In the genomic region with DNA sequence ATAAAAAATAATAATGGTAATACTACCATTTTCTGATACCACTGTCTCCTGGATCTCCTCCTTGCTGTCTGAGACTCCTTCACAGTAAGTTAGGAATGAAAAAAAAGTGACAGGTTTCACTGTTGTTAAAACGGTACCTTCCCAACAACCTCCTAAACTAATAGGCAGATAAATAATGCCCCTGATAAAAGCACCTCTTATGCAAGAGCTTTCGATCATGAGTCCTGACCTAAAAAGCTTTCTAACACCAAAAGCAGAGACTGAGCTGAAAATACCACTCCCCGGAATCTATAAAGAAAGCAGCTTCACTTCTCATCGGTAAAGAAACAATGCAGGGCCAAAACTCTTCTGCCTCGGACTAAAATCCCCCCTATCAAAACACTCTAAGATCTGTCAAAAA, we compare ENCODE assay signal across 28 cellular contexts. TPM values are rescaled to one million over a fixed set of nuclear protein-coding genes. Genes with fewer than 3 reads are reported as not detected.
DNase-seq lines count a peak whose midpoint lies in the region; ATAC-seq and TF ChIP-seq lines count a peak whose summit lies in the region.
"Had no signal": no experiment of that assay in that cellular context is flagged by ENCODE, and none has a peak within 500 bp of the region (broad histone marks: within the 10 kb centered on the region; RNA-seq: fewer than 3 reads in every experiment).

No MANE protein-coding gene starts in this region.

- H3K27ac ChIP-seq in mammary epithelial cell (ENCODE audit: insufficient read depth, low read depth, low read length) (no peak overlapping the region), foreskin keratinocyte (peak overlapping the region; percentile 66), muscle layer of duodenum (ENCODE audit: low read length) (peak overlapping the region; percentile 9), neuronal stem cell (replicated peaks; ENCODE audit: low read length) (no peak overlapping the region)
- H3K27ac ChIP-seq: 22Rv1, C4-2B, dorsolateral prefrontal cortex, Peyer's patch had no signal

- H3K23ac ChIP-seq in neuronal stem cell (ENCODE audit: low read depth, low read length, poor library complexity) = no peak overlapping the region

- no peak overlapping the region for H3K14ac ChIP-seq in neuronal stem cell (ENCODE audit: low read length)

- peaks cover 36% of the 10 kb centered on the region for H3K4me1 Mint-ChIP-seq in MCF 10A (ENCODE audit: insufficient read depth, unreplicated experiment)
- peaks cover 40% of the 10 kb centered on the region for H3K4me1 Mint-ChIP-seq in type B pancreatic cell (ENCODE audit: unreplicated experiment)

- H3K9ac ChIP-seq in mammary epithelial cell (ENCODE audit: insufficient read depth, low read length) (no peak overlapping the region), neuronal stem cell (ENCODE audit: low read depth, low read length, poor library complexity) (no peak overlapping the region)

- no peak overlapping the region for H2AK5ac ChIP-seq in neuronal stem cell (ENCODE audit: low read depth, low read length)

- H3K4me3 ChIP-seq in mammary epithelial cell (replicated peaks in 1 of 3; ENCODE audit: insufficient read depth in 1 of 3, low read depth in 2 of 3, low read length in 3 of 3) (no peak overlapping the region), muscle layer of duodenum (ENCODE audit: low read depth in 1 of 2, low read length in 2 of 2) (peak overlapping the region in 1 of 2 donors; percentile 6), neuronal stem cell (ENCODE audit: low read length in 2 of 2) (no peak overlapping the region)
- H3K4me3 ChIP-seq: body of pancreas, Peyer's patch, upper lobe of left lung had no signal

- ATAC-seq in foreskin keratinocyte = no peak

- H3K36me3 Mint-ChIP-seq in MCF 10A (ENCODE audit: insufficient read depth, unreplicated experiment) (peaks cover 17% of the 10 kb centered on the region), type B pancreatic cell (peaks cover 18% of the 10 kb centered on the region)
- H3K36me3 Mint-ChIP-seq: activated CD4-positive, alpha-beta memory T cell treated with anti-CD3 and anti-CD28 coated beads for 36 hours; IgD-negative memory B cell had no signal

- H2BK120ac ChIP-seq in neuronal stem cell (ENCODE audit: low read depth, low read length) = no peak overlapping the region

- no peak overlapping the region for H3K18ac ChIP-seq in neuronal stem cell (ENCODE audit: low read length)

- H3K9me3 Mint-ChIP-seq in MCF 10A (ENCODE audit: unreplicated experiment) = no peaks in the 10 kb centered on the region
- no peaks in the 10 kb centered on the region for H3K9me3 Mint-ChIP-seq in type B pancreatic cell
- H3K9me3 Mint-ChIP-seq: activated CD4-positive, alpha-beta memory T cell treated with anti-CD3 and anti-CD28 coated beads for 36 hours had no signal

- dilution Hi-C loops in mammary epithelial cell (cut with HindIII; ENCODE audit: low sequenced_read_pairs) = loop anchor here (5.0 kb wide), 1 partner anchor 38 kb away; no protein-coding TSS in a partner anchor

- no peaks in the 10 kb centered on the region for H4K20me1 ChIP-seq in mammary epithelial cell (ENCODE audit: insufficient read depth, low read length)

- H3K4me1 ChIP-seq in mammary epithelial cell (ENCODE audit: insufficient read depth, low read length) (peaks cover 8% of the 10 kb centered on the region), foreskin keratinocyte (peaks cover 26% of the 10 kb centered on the region), muscle layer of duodenum (ENCODE audit: control insufficient read depth in 1 of 2, insufficient read depth in 2 of 2, low read length in 2 of 2) (peaks cover 6 to 13% of the 10 kb centered on the region in 2 donors), neuronal stem cell (ENCODE audit: control insufficient read depth in 2 of 2, insufficient read depth in 1 of 2, low read depth in 1 of 2, low read length in 2 of 2) (peaks cover 3 to 21% of the 10 kb centered on the region in 2 donors)

- DNase-seq in MCF 10A (ENCODE audit: unreplicated experiment) (no peak), mammary epithelial cell (no peak), foreskin keratinocyte (no peak), type B pancreatic cell (ENCODE audit: extremely low spot score, unreplicated experiment) (no peak), NCI-H526 (lab: John Stamatoyannopoulos, UW) (no peak), NCI-H1436 (lab: John Stamatoyannopoulos, UW) (no peak), neuronal stem cell (ENCODE audit: low spot score) (no peak)
- DNase-seq: activated CD4-positive, alpha-beta memory T cell treated with anti-CD3 and anti-CD28 coated beads for 36 hours; activated CD4-positive, CD25-positive, alpha-beta regulatory T cell treated with anti-CD3 and anti-CD28 coated beads, Interleukin-2, amount 50 U/mL, for 72 hours; activated naive CD4-positive, alpha-beta T cell treated with Interleukin-2 at 50 U/mL for 16 hours; Caco-2; cerebellar nuclear complex; DMS53; dorsolateral prefrontal cortex; glutamatergic neuron; left ventricle myocardium superior; NCI-H2107; NCI-H774; SHP77; stimulated activated CD4-positive, alpha-beta T cell treated with anti-CD3 and anti-CD28 coated beads, Interleukin-4, amount 100 ng/mL, for 4 hours; substantia nigra had no signal

- TF ChIP-seq CTCF in MCF 10A (IDR thresholded peaks at IDR 0.05; ENCODE audit: unreplicated experiment) (no peak), mammary epithelial cell (conservative IDR thresholded peaks at IDR 0.05 in 1 of 2, IDR thresholded peaks at IDR 0.05 in 1 of 2; ENCODE audit: extremely low read depth in 1 of 2, insufficient read depth in 1 of 2, low read depth in 1 of 2, low read length in 2 of 2) (no peak), foreskin keratinocyte (conservative IDR thresholded peaks at IDR 0.05) (no peak), type B pancreatic cell (conservative IDR thresholded peaks at IDR 0.05) (no peak)

- peaks cover 77% of the 10 kb centered on the region for H3K79me2 ChIP-seq in mammary epithelial cell (ENCODE audit: insufficient read depth, low read length)

- H3K36me3 ChIP-seq in mammary epithelial cell (ENCODE audit: insufficient read depth, low read length) (no peaks in the 10 kb centered on the region), muscle layer of duodenum (ENCODE audit: control insufficient read depth in 1 of 2, insufficient read depth in 2 of 2, low read length in 2 of 2) (peaks cover 0 to 4% of the 10 kb centered on the region in 2 donors), neuronal stem cell (replicated peaks in 1 of 2; ENCODE audit: control insufficient read depth in 2 of 2, insufficient read depth in 2 of 2, low read length in 2 of 2) (peaks cover 2 to 10% of the 10 kb centered on the region in 2 donors)
- H3K36me3 ChIP-seq: Peyer's patch, upper lobe of left lung had no signal

- no peak overlapping the region for H2BK15ac ChIP-seq in neuronal stem cell (ENCODE audit: low read length)

- in situ Hi-C loops in mammary epithelial cell (cut with MboI; ENCODE audit: low sequenced_read_pairs in 2 of 2) = no loop called here

- H2AFZ ChIP-seq in mammary epithelial cell (ENCODE audit: low read depth, low read length) = no peak overlapping the region
- no peak overlapping the region for H2AFZ ChIP-seq in neuronal stem cell (ENCODE audit: low read length)

- no peak overlapping the region for H3K4ac ChIP-seq in neuronal stem cell (ENCODE audit: low read length)

- H3K79me1 ChIP-seq in neuronal stem cell (ENCODE audit: low read depth, low read length) = peaks cover 6% of the 10 kb centered on the region

- CTCF ChIA-PET in MCF 10A (lab: Yijun Ruan, JAX) (interaction anchor here (0.5 kb wide), 1 partner anchor 395 kb away, joined by 3 read pairs; no protein-coding TSS in a partner anchor), mammary epithelial cell (lab: Charles Lee; ENCODE audit: low non-redundant PET) (no interaction called here)

- WGBS in mammary epithelial cell (ENCODE audit: low coverage, missing lambda C conversion rate) = 97% methylated on average over 5 of the region's 5 CpGs
- no CpG with 5 or more reads among the region's 5 CpGs for WGBS in neuronal stem cell (ENCODE audit: extremely low coverage in 2 of 2, insufficient read length in 2 of 2, insufficient replicate concordance in 1 of 2), 2 donors

- H3K4me2 ChIP-seq in mammary epithelial cell (ENCODE audit: insufficient read depth, low read depth, low read length) = no peak overlapping the region
- no peak overlapping the region for H3K4me2 ChIP-seq in neuronal stem cell (ENCODE audit: insufficient read depth, low read length, poor library complexity, severe bottlenecking)

- H3K27me3 Mint-ChIP-seq in MCF 10A (ENCODE audit: insufficient read depth, unreplicated experiment) (no peaks in the 10 kb centered on the region), type B pancreatic cell (no peaks in the 10 kb centered on the region)
- H3K27me3 Mint-ChIP-seq: activated CD4-positive, alpha-beta memory T cell treated with anti-CD3 and anti-CD28 coated beads for 36 hours; IgD-negative memory B cell had no signal

- POLR2A ChIA-PET in MCF 10A (lab: Yijun Ruan, JAX) = interaction anchor here (0.6 kb wide), 1 partner anchor 22 kb away, joined by 3 read pairs; no protein-coding TSS in a partner anchor

- intact Hi-C loops in MCF 10A (cut with micrococcal nuclease) (no loop called here), mammary epithelial cell (cut with micrococcal nuclease) (no loop called here)

- no peaks in the 10 kb centered on the region for H3K27me3 ChIP-seq in mammary epithelial cell (ENCODE audit: insufficient read depth, low read length)
- no peaks in the 10 kb centered on the region for H3K27me3 ChIP-seq in foreskin keratinocyte
- no peaks in the 10 kb centered on the region for H3K27me3 ChIP-seq in muscle layer of duodenum (ENCODE audit: low read depth, low read length)
- no peaks in the 10 kb centered on the region for H3K27me3 ChIP-seq in neuronal stem cell (ENCODE audit: control insufficient read depth in 3 of 3, insufficient read depth in 3 of 3, low read depth in 1 of 3, low read length in 3 of 3)
- H3K27me3 ChIP-seq: body of pancreas, Peyer's patch, upper lobe of left lung had no signal

- H3K9me3 ChIP-seq in mammary epithelial cell (replicated peaks; ENCODE audit: insufficient read depth, low read length) (no peaks in the 10 kb centered on the region), muscle layer of duodenum (ENCODE audit: control insufficient read depth in 1 of 2, low read length in 2 of 2) (no peaks in the 10 kb centered on the region), neuronal stem cell (replicated peaks in 1 of 2; ENCODE audit: control insufficient read depth in 2 of 2, insufficient read depth in 1 of 2, low read depth in 1 of 2, low read length in 2 of 2) (peaks cover 0 to 4% of the 10 kb centered on the region in 2 donors)
- H3K9me3 ChIP-seq: body of pancreas, Caco-2, Peyer's patch, upper lobe of left lung had no signal

- no peak overlapping the region for H2BK12ac ChIP-seq in neuronal stem cell (ENCODE audit: low read length)

- H3K27ac Mint-ChIP-seq in MCF 10A (ENCODE audit: low read depth, unreplicated experiment) = peak overlapping the region; percentile 67
- peak overlapping the region; percentile 50 for H3K27ac Mint-ChIP-seq in type B pancreatic cell
- H3K27ac Mint-ChIP-seq: activated CD4-positive, alpha-beta memory T cell treated with anti-CD3 and anti-CD28 coated beads for 36 hours; IgD-negative memory B cell had no signal

- H3K4me3 Mint-ChIP-seq in MCF 10A (ENCODE audit: unreplicated experiment) (no peak overlapping the region), type B pancreatic cell (peak overlapping the region; percentile 35)
- H3K4me3 Mint-ChIP-seq: activated CD4-positive, alpha-beta memory T cell treated with anti-CD3 and anti-CD28 coated beads for 36 hours; IgD-negative memory B cell had no signal

- BruUV-seq in MCF 10A (replicated peaks; lab: Mats Ljungman, UMichigan) (no TSS peak), mammary epithelial cell (replicated peaks; lab: Mats Ljungman, UMichigan) (no TSS peak)

- no peak overlapping the region for H2BK5ac ChIP-seq in neuronal stem cell (ENCODE audit: low read length)

- H4K91ac ChIP-seq in neuronal stem cell (ENCODE audit: low read depth, low read length, poor library complexity) = no peak overlapping the region

- no peak overlapping the region for H4K8ac ChIP-seq in neuronal stem cell (ENCODE audit: low read depth, low read length)

RNA-seq across cellular contexts. Expression of a gene that starts 14.5 kb away (rescaled TPM):
- total RNA-seq in MCF 10A (2022) (49.6 and 70.0 TPM in 2 replicates), mammary epithelial cell (10 to 100 TPM; 47.1 to 58.7 TPM), foreskin keratinocyte (65.4 and 69.5 TPM in 2 replicates), type B pancreatic cell (ENCODE audit: low replicate concordance) (52.3 and 54.1 TPM in 2 replicates)
- polyA plus RNA-seq in mammary epithelial cell (32.1 TPM), foreskin keratinocyte (25.6 and 29.2 TPM in 2 replicates)
- polyA minus RNA-seq in mammary epithelial cell = 48.8 TPM
- 41.6 TPM for polyA plus RNA-seq in neuronal stem cell (2013, experiment 1 of 2)
- 42.6 TPM for polyA plus RNA-seq in neuronal stem cell (2013, experiment 2 of 2)
- polyA plus RNA-seq: IgD-negative memory B cell had no signal

Comparison
In these comparisons a context has a peak if more than half of its experiments do, and no peak if none do; other contexts are left out.
1. H3K27ac ChIP-seq: peak in foreskin keratinocyte (single experiment) and muscle layer of duodenum (single experiment); none in mammary epithelial cell (single experiment) and neuronal stem cell (single experiment).